8 cellular contexts compared by ENCODE assay signal in genomic region chr5:112976432-112977309, GRCh38.
DNase-seq lines count a peak whose midpoint lies in the region; ATAC-seq and TF ChIP-seq lines count a peak whose summit lies in the region.

TSS of gene DCP2 (plus strand) at chr5:112976798. CDS start at chr5:112976934, 136 bp downstream.

- TF ChIP-seq CTCF in AG09319 (IDR thresholded peaks at IDR 0.05; ENCODE audit: low read depth, low read length), result no peak

- DNase-seq in AG09319 (ENCODE audit: extremely low read depth, low read depth) (peak; percentile 97), NCI-H446 treated with DMSO at 0.1 percent for 48 hours (lab: John Stamatoyannopoulos, UW) (peak; percentile 99), cerebellar cortex (ENCODE audit: low spot score) (peak; percentile 99), iris pigment epithelial cell (ENCODE audit: low read depth) (peak; percentile 99)
- peak; percentile 87 to 94 for DNase-seq in stimulated activated CD4-positive, alpha-beta T cell treated with anti-CD3 and anti-CD28 coated beads, Interleukin-12 subunit alpha, Interleukin-12 subunit beta, amount 100 ng/mL, for 24 hours (ENCODE audit: low read depth in 2 of 2)

- ATAC-seq in GM19035 (IDR thresholded peaks at IDR 0.05; ENCODE audit: unreplicated experiment) (peak; percentile 98), HG03354 (IDR thresholded peaks at IDR 0.05; ENCODE audit: poor library complexity, severe bottlenecking, unreplicated experiment) (peak; percentile 97)
- ATAC-seq in activated CD4-positive, CD25-positive, alpha-beta regulatory T cell treated with anti-CD3 and anti-CD28 coated beads, Interleukin-2, amount 50 U/mL, for 24 hours, result peak; percentile 99

Comparison
In these comparisons a context has a peak if more than half of its experiments do, and no peak if none do; other contexts are left out.
1. Peak in every context shown above with its lines: DNase-seq and ATAC-seq.